In genomic region chr7:121313793-121314676, GRCh38 we compare ENCODE assay signal across 1 cellular context.
TF ChIP-seq lines count a peak whose summit lies in the region.

No MANE protein-coding gene starts in this region.

TF ChIP-seq in HEK293, 187 proteins besides CTCF, POLR2A, EP300 and RAD21 (continued from another document):
- TF ChIP-seq, protein P1, sequence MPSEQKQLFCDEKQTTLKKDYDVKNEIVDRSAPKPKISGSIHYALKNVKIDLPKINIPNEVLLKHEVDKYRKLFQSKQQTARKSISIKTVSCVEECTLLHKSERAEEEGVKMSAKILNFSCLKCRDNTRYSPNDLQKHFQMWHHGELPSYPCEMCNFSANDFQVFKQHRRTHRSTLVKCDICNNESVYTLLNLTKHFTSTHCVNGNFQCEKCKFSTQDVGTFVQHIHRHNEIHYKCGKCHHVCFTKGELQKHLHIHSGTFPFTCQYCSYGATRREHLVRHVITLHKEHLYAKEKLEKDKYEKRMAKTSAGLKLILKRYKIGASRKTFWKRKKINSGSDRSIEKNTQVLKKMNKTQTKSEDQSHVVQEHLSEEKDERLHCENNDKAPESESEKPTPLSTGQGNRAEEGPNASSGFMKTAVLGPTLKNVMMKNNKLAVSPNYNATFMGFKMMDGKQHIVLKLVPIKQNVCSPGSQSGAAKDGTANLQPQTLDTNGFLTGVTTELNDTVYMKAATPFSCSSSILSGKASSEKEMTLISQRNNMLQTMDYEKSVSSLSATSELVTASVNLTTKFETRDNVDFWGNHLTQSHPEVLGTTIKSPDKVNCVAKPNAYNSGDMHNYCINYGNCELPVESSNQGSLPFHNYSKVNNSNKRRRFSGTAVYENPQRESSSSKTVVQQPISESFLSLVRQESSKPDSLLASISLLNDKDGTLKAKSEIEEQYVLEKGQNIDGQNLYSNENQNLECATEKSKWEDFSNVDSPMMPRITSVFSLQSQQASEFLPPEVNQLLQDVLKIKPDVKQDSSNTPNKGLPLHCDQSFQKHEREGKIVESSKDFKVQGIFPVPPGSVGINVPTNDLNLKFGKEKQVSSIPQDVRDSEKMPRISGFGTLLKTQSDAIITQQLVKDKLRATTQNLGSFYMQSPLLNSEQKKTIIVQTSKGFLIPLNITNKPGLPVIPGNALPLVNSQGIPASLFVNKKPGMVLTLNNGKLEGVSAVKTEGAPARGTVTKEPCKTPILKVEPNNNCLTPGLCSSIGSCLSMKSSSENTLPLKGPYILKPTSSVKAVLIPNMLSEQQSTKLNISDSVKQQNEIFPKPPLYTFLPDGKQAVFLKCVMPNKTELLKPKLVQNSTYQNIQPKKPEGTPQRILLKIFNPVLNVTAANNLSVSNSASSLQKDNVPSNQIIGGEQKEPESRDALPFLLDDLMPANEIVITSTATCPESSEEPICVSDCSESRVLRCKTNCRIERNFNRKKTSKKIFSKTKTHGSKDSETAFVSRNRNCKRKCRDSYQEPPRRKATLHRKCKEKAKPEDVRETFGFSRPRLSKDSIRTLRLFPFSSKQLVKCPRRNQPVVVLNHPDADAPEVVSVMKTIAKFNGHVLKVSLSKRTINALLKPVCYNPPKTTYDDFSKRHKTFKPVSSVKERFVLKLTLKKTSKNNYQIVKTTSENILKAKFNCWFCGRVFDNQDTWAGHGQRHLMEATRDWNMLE (tag by site-specific recombination; conservative IDR thresholded peaks at IDR 0.05; ENCODE audit: low read depth) = no peak; the same call in 1 of the 2 replicates
- TF ChIP-seq IKZF3 (tag by site-specific recombination; IDR thresholded peaks at IDR 0.05) = peak; percentile 58
- TF ChIP-seq ZNF626 (tag by site-specific recombination; IDR thresholded peaks at IDR 0.05) = peak; percentile 53; the same call in 1 of the 2 replicates
- TF ChIP-seq ZNF341 (tag by site-specific recombination; IDR thresholded peaks at IDR 0.05; ENCODE audit: low read depth) = no peak; the same call in 1 of the 2 replicates
- no peak for TF ChIP-seq SP3 (tag by site-specific recombination; IDR thresholded peaks at IDR 0.05)
- TF ChIP-seq ZNF280D (tag by site-specific recombination; IDR thresholded peaks at IDR 0.05) = no peak
- peak; percentile 95 for TF ChIP-seq ZNF366 (tag by site-specific recombination; conservative IDR thresholded peaks at IDR 0.05)
- no peak for TF ChIP-seq GLI4 (tag by site-specific recombination; IDR thresholded peaks at IDR 0.05)
- TF ChIP-seq TRIM28 (IDR thresholded peaks at IDR 0.05; ENCODE audit: borderline replicate concordance, low read length) = peak; percentile 30; the same call in 1 of the 2 replicates
- 0 out of 2 replicates have a peak, but pooled peaks have one; percentile 50 for TF ChIP-seq MYNN (tag by site-specific recombination; IDR thresholded peaks at IDR 0.05; ENCODE audit: borderline replicate concordance)
- no peak for TF ChIP-seq ZNF350 (tag by site-specific recombination; IDR thresholded peaks at IDR 0.05)
- TF ChIP-seq ZNF121 (tag by site-specific recombination; IDR thresholded peaks at IDR 0.05) = no peak
- peak; percentile 98 for TF ChIP-seq ZNF843 (tag by site-specific recombination; IDR thresholded peaks at IDR 0.05)
- TF ChIP-seq ZNF521 (tag by site-specific recombination; IDR thresholded peaks at IDR 0.05) = no peak
- TF ChIP-seq ZNF704 (tag by site-specific recombination; IDR thresholded peaks at IDR 0.05) = no peak
- TF ChIP-seq, protein P2, sequence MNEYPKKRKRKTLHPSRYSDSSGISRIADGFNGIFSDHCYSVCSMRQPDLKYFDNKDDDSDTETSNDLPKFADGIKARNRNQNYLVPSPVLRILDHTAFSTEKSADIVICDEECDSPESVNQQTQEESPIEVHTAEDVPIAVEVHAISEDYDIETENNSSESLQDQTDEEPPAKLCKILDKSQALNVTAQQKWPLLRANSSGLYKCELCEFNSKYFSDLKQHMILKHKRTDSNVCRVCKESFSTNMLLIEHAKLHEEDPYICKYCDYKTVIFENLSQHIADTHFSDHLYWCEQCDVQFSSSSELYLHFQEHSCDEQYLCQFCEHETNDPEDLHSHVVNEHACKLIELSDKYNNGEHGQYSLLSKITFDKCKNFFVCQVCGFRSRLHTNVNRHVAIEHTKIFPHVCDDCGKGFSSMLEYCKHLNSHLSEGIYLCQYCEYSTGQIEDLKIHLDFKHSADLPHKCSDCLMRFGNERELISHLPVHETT (tag by site-specific recombination; IDR thresholded peaks at IDR 0.05) = 0 out of 2 replicates have a peak, but pooled peaks have one; percentile 29
- TF ChIP-seq ZNF112 (tag by site-specific recombination; IDR thresholded peaks at IDR 0.05) = no peak
- no peak for TF ChIP-seq KLF16 (tag by site-specific recombination; IDR thresholded peaks at IDR 0.05)
- TF ChIP-seq, protein P3, sequence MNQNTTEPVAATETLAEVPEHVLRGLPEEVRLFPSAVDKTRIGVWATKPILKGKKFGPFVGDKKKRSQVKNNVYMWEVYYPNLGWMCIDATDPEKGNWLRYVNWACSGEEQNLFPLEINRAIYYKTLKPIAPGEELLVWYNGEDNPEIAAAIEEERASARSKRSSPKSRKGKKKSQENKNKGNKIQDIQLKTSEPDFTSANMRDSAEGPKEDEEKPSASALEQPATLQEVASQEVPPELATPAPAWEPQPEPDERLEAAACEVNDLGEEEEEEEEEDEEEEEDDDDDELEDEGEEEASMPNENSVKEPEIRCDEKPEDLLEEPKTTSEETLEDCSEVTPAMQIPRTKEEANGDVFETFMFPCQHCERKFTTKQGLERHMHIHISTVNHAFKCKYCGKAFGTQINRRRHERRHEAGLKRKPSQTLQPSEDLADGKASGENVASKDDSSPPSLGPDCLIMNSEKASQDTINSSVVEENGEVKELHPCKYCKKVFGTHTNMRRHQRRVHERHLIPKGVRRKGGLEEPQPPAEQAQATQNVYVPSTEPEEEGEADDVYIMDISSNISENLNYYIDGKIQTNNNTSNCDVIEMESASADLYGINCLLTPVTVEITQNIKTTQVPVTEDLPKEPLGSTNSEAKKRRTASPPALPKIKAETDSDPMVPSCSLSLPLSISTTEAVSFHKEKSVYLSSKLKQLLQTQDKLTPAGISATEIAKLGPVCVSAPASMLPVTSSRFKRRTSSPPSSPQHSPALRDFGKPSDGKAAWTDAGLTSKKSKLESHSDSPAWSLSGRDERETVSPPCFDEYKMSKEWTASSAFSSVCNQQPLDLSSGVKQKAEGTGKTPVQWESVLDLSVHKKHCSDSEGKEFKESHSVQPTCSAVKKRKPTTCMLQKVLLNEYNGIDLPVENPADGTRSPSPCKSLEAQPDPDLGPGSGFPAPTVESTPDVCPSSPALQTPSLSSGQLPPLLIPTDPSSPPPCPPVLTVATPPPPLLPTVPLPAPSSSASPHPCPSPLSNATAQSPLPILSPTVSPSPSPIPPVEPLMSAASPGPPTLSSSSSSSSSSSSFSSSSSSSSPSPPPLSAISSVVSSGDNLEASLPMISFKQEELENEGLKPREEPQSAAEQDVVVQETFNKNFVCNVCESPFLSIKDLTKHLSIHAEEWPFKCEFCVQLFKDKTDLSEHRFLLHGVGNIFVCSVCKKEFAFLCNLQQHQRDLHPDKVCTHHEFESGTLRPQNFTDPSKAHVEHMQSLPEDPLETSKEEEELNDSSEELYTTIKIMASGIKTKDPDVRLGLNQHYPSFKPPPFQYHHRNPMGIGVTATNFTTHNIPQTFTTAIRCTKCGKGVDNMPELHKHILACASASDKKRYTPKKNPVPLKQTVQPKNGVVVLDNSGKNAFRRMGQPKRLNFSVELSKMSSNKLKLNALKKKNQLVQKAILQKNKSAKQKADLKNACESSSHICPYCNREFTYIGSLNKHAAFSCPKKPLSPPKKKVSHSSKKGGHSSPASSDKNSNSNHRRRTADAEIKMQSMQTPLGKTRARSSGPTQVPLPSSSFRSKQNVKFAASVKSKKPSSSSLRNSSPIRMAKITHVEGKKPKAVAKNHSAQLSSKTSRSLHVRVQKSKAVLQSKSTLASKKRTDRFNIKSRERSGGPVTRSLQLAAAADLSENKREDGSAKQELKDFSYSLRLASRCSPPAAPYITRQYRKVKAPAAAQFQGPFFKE (tag by site-specific recombination; IDR thresholded peaks at IDR 0.05; ENCODE audit: borderline replicate concordance) = no peak
- peak; percentile 49; the same call in 1 of the 2 replicates for TF ChIP-seq ZNF561 (tag by site-specific recombination; IDR thresholded peaks at IDR 0.05; ENCODE audit: borderline replicate concordance)
- peak; percentile 23; the same call in 1 of the 2 replicates for TF ChIP-seq SP2 (tag by site-specific recombination; IDR thresholded peaks at IDR 0.05)
- TF ChIP-seq BCL11B (tag by site-specific recombination; IDR thresholded peaks at IDR 0.05; ENCODE audit: low read depth) = 0 out of 2 replicates have a peak, but pooled peaks have one; percentile 13
- no peak for TF ChIP-seq ZNF416 (tag by site-specific recombination; IDR thresholded peaks at IDR 0.05)
- TF ChIP-seq ZNF175 (tag by site-specific recombination; IDR thresholded peaks at IDR 0.05) = no peak
- no peak for TF ChIP-seq ZNF37A (tag by site-specific recombination; IDR thresholded peaks at IDR 0.05)
- TF ChIP-seq ZNF792 (tag by site-specific recombination; IDR thresholded peaks at IDR 0.05) = no peak
- TF ChIP-seq ZNF530 (tag by site-specific recombination; IDR thresholded peaks at IDR 0.05; ENCODE audit: low read depth) = no peak
- TF ChIP-seq, protein P4, sequence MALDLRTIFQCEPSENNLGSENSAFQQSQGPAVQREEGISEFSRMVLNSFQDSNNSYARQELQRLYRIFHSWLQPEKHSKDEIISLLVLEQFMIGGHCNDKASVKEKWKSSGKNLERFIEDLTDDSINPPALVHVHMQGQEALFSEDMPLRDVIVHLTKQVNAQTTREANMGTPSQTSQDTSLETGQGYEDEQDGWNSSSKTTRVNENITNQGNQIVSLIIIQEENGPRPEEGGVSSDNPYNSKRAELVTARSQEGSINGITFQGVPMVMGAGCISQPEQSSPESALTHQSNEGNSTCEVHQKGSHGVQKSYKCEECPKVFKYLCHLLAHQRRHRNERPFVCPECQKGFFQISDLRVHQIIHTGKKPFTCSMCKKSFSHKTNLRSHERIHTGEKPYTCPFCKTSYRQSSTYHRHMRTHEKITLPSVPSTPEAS (tag by site-specific recombination; IDR thresholded peaks at IDR 0.05) = 0 out of 2 replicates have a peak, but pooled peaks have one; percentile 15
- no peak for TF ChIP-seq ZNF776 (tag by site-specific recombination; IDR thresholded peaks at IDR 0.05; ENCODE audit: borderline replicate concordance)
- TF ChIP-seq ZNF837 (tag by site-specific recombination; IDR thresholded peaks at IDR 0.05) = no peak
